Comparison of ENCODE assay signal across 10 cellular contexts in the genomic region with DNA sequence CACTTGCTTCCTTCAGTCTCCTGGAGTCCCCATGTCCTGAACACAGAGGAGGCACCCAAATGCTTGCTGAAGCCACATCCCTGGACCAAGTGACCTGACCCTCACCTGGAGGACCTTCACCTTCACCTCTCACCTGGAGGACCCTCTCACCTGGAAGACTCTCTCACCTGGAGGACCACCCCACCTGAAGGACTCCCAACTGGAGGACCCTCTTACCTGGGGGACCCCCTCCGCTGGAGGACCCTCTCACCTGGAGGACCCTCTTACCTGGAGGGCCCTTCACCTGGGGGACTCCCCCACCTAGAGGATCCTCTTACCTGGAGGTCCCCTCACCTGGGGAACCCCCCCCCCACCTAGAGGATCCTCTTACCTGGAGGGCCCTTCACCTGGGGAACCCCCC. TPM values are rescaled to one million over a fixed set of nuclear protein-coding genes. Genes with fewer than 3 reads are reported as not detected.
DNase-seq lines count a peak whose midpoint lies in the region; ATAC-seq and TF ChIP-seq lines count a peak whose summit lies in the region.
"Had no signal": no experiment of that assay in that cellular context is flagged by ENCODE, and none has a peak within 500 bp of the region (broad histone marks: within the 10 kb centered on the region; RNA-seq: fewer than 3 reads in every experiment).

No MANE protein-coding gene starts in this region.

- H3K27me3 ChIP-seq in left ventricle myocardium inferior (ENCODE audit: low read depth): no peaks in the 10 kb centered on the region
- H3K27me3 ChIP-seq: BLaER1 treated with 17β-estradiol and CSF1 and Interleukin-3, amounts not matched to agents 10 nM and 100 nM; upper lobe of right lung had no signal

- H3K4me3 Mint-ChIP-seq in activated naive CD8-positive, alpha-beta T cell treated with anti-CD3 and anti-CD28 coated beads for 36 hours: peak overlapping the region; percentile 22
- peak overlapping the region; percentile 30 to 96 (median 72) for H3K4me3 Mint-ChIP-seq in naive B cell

- H3K36me3 ChIP-seq in left ventricle myocardium inferior: peaks cover 3% of the 10 kb centered on the region

- peaks cover 14% of the 10 kb centered on the region for H3K4me1 Mint-ChIP-seq in activated naive CD8-positive, alpha-beta T cell treated with anti-CD3 and anti-CD28 coated beads for 36 hours
- H3K4me1 Mint-ChIP-seq in naive B cell: peaks cover 8 to 20% (median 19%) of the 10 kb centered on the region in 3 donors

- H3K27ac ChIP-seq in left ventricle myocardium inferior (replicated peaks): no peak overlapping the region

- peak overlapping the region; percentile 95 for H3K4me3 ChIP-seq in left ventricle myocardium inferior

- H3K27ac Mint-ChIP-seq in activated naive CD8-positive, alpha-beta T cell treated with anti-CD3 and anti-CD28 coated beads for 36 hours: no peak overlapping the region
- peak overlapping the region in 3 of 6 donors; percentile 92 to 94 (median 92) for H3K27ac Mint-ChIP-seq in naive B cell

- H3K27me3 Mint-ChIP-seq in activated naive CD8-positive, alpha-beta T cell treated with anti-CD3 and anti-CD28 coated beads for 36 hours: no peaks in the 10 kb centered on the region
- H3K27me3 Mint-ChIP-seq in naive B cell: no peaks in the 10 kb centered on the region

- H3K9me3 Mint-ChIP-seq in activated naive CD8-positive, alpha-beta T cell treated with anti-CD3 and anti-CD28 coated beads for 36 hours: peaks cover 2% of the 10 kb centered on the region
- no peaks in the 10 kb centered on the region for H3K9me3 Mint-ChIP-seq in naive B cell

- DNase-seq in left ventricle myocardium inferior (no peak), Right ventricle myocardium inferior (ENCODE audit: missing footprints) (no peak), naive B cell (no peak), SKM-1 (lab: John Stamatoyannopoulos, UW; ENCODE audit: unreplicated experiment) (no peak), nucleus accumbens (lab: John Stamatoyannopoulos, UW) (no peak), NCI-H2196 treated with DMSO at 0.1 percent for 48 hours (lab: John Stamatoyannopoulos, UW; ENCODE audit: unreplicated experiment) (no peak)
- no peak for DNase-seq in activated naive CD8-positive, alpha-beta T cell treated with anti-CD3 and anti-CD28 coated beads for 36 hours
- DNase-seq in activated effector memory CD4-positive, alpha-beta T cell treated with anti-CD3 and anti-CD28 coated beads, Interleukin-2, amount 50 U/mL, for 16 hours: no peak

- H3K36me3 Mint-ChIP-seq in activated naive CD8-positive, alpha-beta T cell treated with anti-CD3 and anti-CD28 coated beads for 36 hours: peaks cover 24% of the 10 kb centered on the region
- H3K36me3 Mint-ChIP-seq in naive B cell: peaks cover 0 to 6% of the 10 kb centered on the region in 2 donors

- no peaks in the 10 kb centered on the region for H3K9me3 ChIP-seq in left ventricle myocardium inferior (replicated peaks)
- H3K9me3 ChIP-seq: upper lobe of right lung had no signal

- intact Hi-C loops in left ventricle myocardium inferior (cut with micrococcal nuclease): no loop called here
- intact Hi-C loops in Right ventricle myocardium inferior (cut with DNase I): no loop called here

- H3K4me1 ChIP-seq in left ventricle myocardium inferior: peaks cover 21% of the 10 kb centered on the region

- no peak for TF ChIP-seq CTCF in left ventricle myocardium inferior (IDR thresholded peaks at IDR 0.05; ENCODE audit: borderline replicate concordance)

- ATAC-seq in Right ventricle myocardium inferior (no peak), naive B cell (ENCODE audit: low read depth in 2 of 2) (no peak)

RNA-seq across cellular contexts. Expression of a gene that starts 0.6 kb away (rescaled TPM):
- 26.7 TPM for total RNA-seq in left ventricle myocardium inferior
- total RNA-seq in Right ventricle myocardium inferior: 21.9 TPM
- 10 to 100 TPM; 72.9 to 77.0 TPM for total RNA-seq in activated naive CD8-positive, alpha-beta T cell treated with anti-CD3 and anti-CD28 coated beads for 36 hours
- 10 to 100 TPM; 16.7 to 27.7 (median 19.6) TPM for polyA plus RNA-seq in naive B cell (ENCODE audit: low read depth in 6 of 6)

RNA-seq across cellular contexts. Expression of a gene that starts 15.6 kb away (rescaled TPM):
- total RNA-seq in left ventricle myocardium inferior (2.1 TPM), Right ventricle myocardium inferior (3.4 TPM)
- 1 to 10 TPM; 3.2 to 3.3 TPM for total RNA-seq in activated naive CD8-positive, alpha-beta T cell treated with anti-CD3 and anti-CD28 coated beads for 36 hours
- polyA plus RNA-seq in naive B cell (ENCODE audit: low read depth in 6 of 6): 10 to 100 TPM in 1 of 6 donors, 1 to 10 TPM in 5; 5.9 to 18.8 (median 8.6) TPM

RNA-seq across cellular contexts. Expression of a gene that starts 28.3 kb away (rescaled TPM):
- 3.6 TPM for total RNA-seq in left ventricle myocardium inferior
- total RNA-seq in Right ventricle myocardium inferior: 1.6 TPM
- total RNA-seq in activated naive CD8-positive, alpha-beta T cell treated with anti-CD3 and anti-CD28 coated beads for 36 hours: 10 to 100 TPM in 1 of 2 experiments, 1 to 10 TPM in 1; 7.0 to 10.2 TPM
- polyA plus RNA-seq in naive B cell (ENCODE audit: low read depth in 6 of 6): 1 to 10 TPM in 5 of 6 donors, not detected in 1; 1.5 to 3.2 (median 2.5) TPM

RNA-seq across cellular contexts. Expression of a gene that starts 28.4 kb away (rescaled TPM):
- 37.3 TPM for total RNA-seq in left ventricle myocardium inferior
- total RNA-seq in Right ventricle myocardium inferior: 40.6 TPM
- 10 to 100 TPM; 70.7 to 73.9 TPM for total RNA-seq in activated naive CD8-positive, alpha-beta T cell treated with anti-CD3 and anti-CD28 coated beads for 36 hours
- 10 to 100 TPM; 63.0 to 91.4 (median 73.5) TPM for polyA plus RNA-seq in naive B cell (ENCODE audit: low read depth in 6 of 6)

RNA-seq across cellular contexts. Expression of a gene that starts 34.8 kb away (rescaled TPM):
- total RNA-seq in left ventricle myocardium inferior: 12.6 TPM
- 11.1 TPM for total RNA-seq in Right ventricle myocardium inferior
- 1 to 10 TPM; 1.6 TPM for total RNA-seq in activated naive CD8-positive, alpha-beta T cell treated with anti-CD3 and anti-CD28 coated beads for 36 hours
- under 1 TPM in 5 of 6 donors, not detected in 1; 0.14 to 0.88 (median 0.51) TPM for polyA plus RNA-seq in naive B cell (ENCODE audit: low read depth in 6 of 6)
